1 cellular context compared by ENCODE assay signal in genomic region chr16:4113358-4114256, GRCh38.
A peak's percentile ranks its signal among the peaks of the same experiment; 100 is the strongest.
TF ChIP-seq lines count a peak whose summit lies in the region.

No MANE protein-coding gene starts in this region.

TF ChIP-seq in HepG2, 621 proteins besides CTCF, POLR2A, EP300 and RAD21 (continued from another document and continues in another):
- no peak for TF ChIP-seq CREB3 (CRISPR knock-in tag; IDR thresholded peaks at IDR 0.05)
- peak; percentile 61 for TF ChIP-seq TGIF2 (CRISPR knock-in tag; IDR thresholded peaks at IDR 0.05)
- no peak for TF ChIP-seq ZNF282 (IDR thresholded peaks at IDR 0.05; ENCODE audit: partially characterized antibody)
- no peak for TF ChIP-seq ZBTB3 (CRISPR knock-in tag; IDR thresholded peaks at IDR 0.05; ENCODE audit: borderline replicate concordance, low read depth)
- TF ChIP-seq ZNF746 (CRISPR knock-in tag; IDR thresholded peaks at IDR 0.05): no peak
- TF ChIP-seq IKZF1 (IDR thresholded peaks at IDR 0.05): no peak
- no peak for TF ChIP-seq PAF1 (CRISPR knock-in tag; IDR thresholded peaks at IDR 0.05)
- no peak for TF ChIP-seq GLMP (CRISPR knock-in tag; IDR thresholded peaks at IDR 0.05; ENCODE audit: borderline replicate concordance)
- no peak for TF ChIP-seq ARID3A (IDR thresholded peaks at IDR 0.05; ENCODE audit: low read depth, low read length)
- TF ChIP-seq ZNF749 (CRISPR knock-in tag; IDR thresholded peaks at IDR 0.05; ENCODE audit: borderline replicate concordance): no peak
- TF ChIP-seq ZMYM2 (CRISPR knock-in tag; IDR thresholded peaks at IDR 0.05): no peak
- TF ChIP-seq ZNF205 (CRISPR knock-in tag; IDR thresholded peaks at IDR 0.05): 0 out of 2 replicates have a peak, but pooled peaks have one; percentile 49
- no peak for TF ChIP-seq JUN (CRISPR knock-in tag; IDR thresholded peaks at IDR 0.05)
- TF ChIP-seq, protein P1, sequence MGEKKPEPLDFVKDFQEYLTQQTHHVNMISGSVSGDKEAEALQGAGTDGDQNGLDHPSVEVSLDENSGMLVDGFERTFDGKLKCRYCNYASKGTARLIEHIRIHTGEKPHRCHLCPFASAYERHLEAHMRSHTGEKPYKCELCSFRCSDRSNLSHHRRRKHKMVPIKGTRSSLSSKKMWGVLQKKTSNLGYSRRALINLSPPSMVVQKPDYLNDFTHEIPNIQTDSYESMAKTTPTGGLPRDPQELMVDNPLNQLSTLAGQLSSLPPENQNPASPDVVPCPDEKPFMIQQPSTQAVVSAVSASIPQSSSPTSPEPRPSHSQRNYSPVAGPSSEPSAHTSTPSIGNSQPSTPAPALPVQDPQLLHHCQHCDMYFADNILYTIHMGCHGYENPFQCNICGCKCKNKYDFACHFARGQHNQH (CRISPR knock-in tag; IDR thresholded peaks at IDR 0.05): no peak
- TF ChIP-seq SALL1 (CRISPR knock-in tag; IDR thresholded peaks at IDR 0.05): peak; percentile 64
- no peak for TF ChIP-seq ZNF274 (CRISPR knock-in tag; IDR thresholded peaks at IDR 0.05)
- TF ChIP-seq RELA (CRISPR knock-in tag; IDR thresholded peaks at IDR 0.05): no peak
- no peak for TF ChIP-seq CBX2 (IDR thresholded peaks at IDR 0.05; ENCODE audit: low read depth, low read length)
- no peak for TF ChIP-seq CBX2 (CRISPR knock-in tag; IDR thresholded peaks at IDR 0.05; ENCODE audit: low read depth)
- peak; percentile 96 for TF ChIP-seq RARA (CRISPR knock-in tag; IDR thresholded peaks at IDR 0.05)
- no peak for TF ChIP-seq BCLAF1 (IDR thresholded peaks at IDR 0.05)
- TF ChIP-seq ZNF678 (CRISPR knock-in tag; IDR thresholded peaks at IDR 0.05): no peak
- TF ChIP-seq ZFP62 (CRISPR knock-in tag; IDR thresholded peaks at IDR 0.05): no peak
- TF ChIP-seq ZNF83 (CRISPR knock-in tag; IDR thresholded peaks at IDR 0.05; ENCODE audit: borderline replicate concordance): no peak
- TF ChIP-seq, protein P2, sequence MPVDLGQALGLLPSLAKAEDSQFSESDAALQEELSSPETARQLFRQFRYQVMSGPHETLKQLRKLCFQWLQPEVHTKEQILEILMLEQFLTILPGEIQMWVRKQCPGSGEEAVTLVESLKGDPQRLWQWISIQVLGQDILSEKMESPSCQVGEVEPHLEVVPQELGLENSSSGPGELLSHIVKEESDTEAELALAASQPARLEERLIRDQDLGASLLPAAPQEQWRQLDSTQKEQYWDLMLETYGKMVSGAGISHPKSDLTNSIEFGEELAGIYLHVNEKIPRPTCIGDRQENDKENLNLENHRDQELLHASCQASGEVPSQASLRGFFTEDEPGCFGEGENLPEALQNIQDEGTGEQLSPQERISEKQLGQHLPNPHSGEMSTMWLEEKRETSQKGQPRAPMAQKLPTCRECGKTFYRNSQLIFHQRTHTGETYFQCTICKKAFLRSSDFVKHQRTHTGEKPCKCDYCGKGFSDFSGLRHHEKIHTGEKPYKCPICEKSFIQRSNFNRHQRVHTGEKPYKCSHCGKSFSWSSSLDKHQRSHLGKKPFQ (CRISPR knock-in tag; IDR thresholded peaks at IDR 0.05; ENCODE audit: insufficient replicate concordance): peak; percentile 98
- TF ChIP-seq PHF8 (CRISPR knock-in tag; IDR thresholded peaks at IDR 0.05): no peak
- TF ChIP-seq YEATS4 (CRISPR knock-in tag; IDR thresholded peaks at IDR 0.05; ENCODE audit: borderline replicate concordance): peak; percentile 58; the same call in 1 of the 2 replicates
- no peak for TF ChIP-seq ZNF24 (IDR thresholded peaks at IDR 0.05)
- TF ChIP-seq, protein P3, sequence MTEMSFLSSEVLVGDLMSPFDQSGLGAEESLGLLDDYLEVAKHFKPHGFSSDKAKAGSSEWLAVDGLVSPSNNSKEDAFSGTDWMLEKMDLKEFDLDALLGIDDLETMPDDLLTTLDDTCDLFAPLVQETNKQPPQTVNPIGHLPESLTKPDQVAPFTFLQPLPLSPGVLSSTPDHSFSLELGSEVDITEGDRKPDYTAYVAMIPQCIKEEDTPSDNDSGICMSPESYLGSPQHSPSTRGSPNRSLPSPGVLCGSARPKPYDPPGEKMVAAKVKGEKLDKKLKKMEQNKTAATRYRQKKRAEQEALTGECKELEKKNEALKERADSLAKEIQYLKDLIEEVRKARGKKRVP (CRISPR knock-in tag; IDR thresholded peaks at IDR 0.05): no peak
- no peak for TF ChIP-seq NR3C1 (CRISPR knock-in tag; IDR thresholded peaks at IDR 0.05)
- TF ChIP-seq, protein P4, sequence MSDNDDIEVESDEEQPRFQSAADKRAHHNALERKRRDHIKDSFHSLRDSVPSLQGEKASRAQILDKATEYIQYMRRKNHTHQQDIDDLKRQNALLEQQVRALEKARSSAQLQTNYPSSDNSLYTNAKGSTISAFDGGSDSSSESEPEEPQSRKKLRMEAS (IDR thresholded peaks at IDR 0.05): peak; percentile 27; the same call in 1 of the 2 replicates
- TF ChIP-seq ZC3H13 (CRISPR knock-in tag; IDR thresholded peaks at IDR 0.05): no peak
- no peak for TF ChIP-seq KLF12 (CRISPR knock-in tag; IDR thresholded peaks at IDR 0.05; ENCODE audit: borderline replicate concordance)
- peak; percentile 85 for TF ChIP-seq KMT2A (CRISPR knock-in tag; IDR thresholded peaks at IDR 0.05)
- TF ChIP-seq MTF2 (CRISPR knock-in tag; IDR thresholded peaks at IDR 0.05; ENCODE audit: borderline replicate concordance): no peak
- no peak for TF ChIP-seq CC2D1A (CRISPR knock-in tag; IDR thresholded peaks at IDR 0.05)
- no peak for TF ChIP-seq ZFP90 (CRISPR knock-in tag; IDR thresholded peaks at IDR 0.05; ENCODE audit: borderline replicate concordance)
- TF ChIP-seq, protein P5, sequence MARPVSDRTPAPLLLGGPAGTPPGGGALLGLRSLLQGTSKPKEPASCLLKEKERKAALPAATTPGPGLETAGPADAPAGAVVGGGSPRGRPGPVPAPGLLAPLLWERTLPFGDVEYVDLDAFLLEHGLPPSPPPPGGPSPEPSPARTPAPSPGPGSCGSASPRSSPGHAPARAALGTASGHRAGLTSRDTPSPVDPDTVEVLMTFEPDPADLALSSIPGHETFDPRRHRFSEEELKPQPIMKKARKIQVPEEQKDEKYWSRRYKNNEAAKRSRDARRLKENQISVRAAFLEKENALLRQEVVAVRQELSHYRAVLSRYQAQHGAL (CRISPR knock-in tag; IDR thresholded peaks at IDR 0.05; ENCODE audit: not compliant biosample characterization): no peak
- TF ChIP-seq ZNF816 (CRISPR knock-in tag; IDR thresholded peaks at IDR 0.05; ENCODE audit: borderline replicate concordance): no peak
- 0 out of 2 replicates have a peak, but pooled peaks have one; percentile 26 for TF ChIP-seq TARDBP (CRISPR knock-in tag; IDR thresholded peaks at IDR 0.05)
- no peak for TF ChIP-seq MAFG (CRISPR knock-in tag; IDR thresholded peaks at IDR 0.05)
- TF ChIP-seq MAF1 (CRISPR knock-in tag; IDR thresholded peaks at IDR 0.05; ENCODE audit: borderline replicate concordance): no peak
- TF ChIP-seq, protein P6, sequence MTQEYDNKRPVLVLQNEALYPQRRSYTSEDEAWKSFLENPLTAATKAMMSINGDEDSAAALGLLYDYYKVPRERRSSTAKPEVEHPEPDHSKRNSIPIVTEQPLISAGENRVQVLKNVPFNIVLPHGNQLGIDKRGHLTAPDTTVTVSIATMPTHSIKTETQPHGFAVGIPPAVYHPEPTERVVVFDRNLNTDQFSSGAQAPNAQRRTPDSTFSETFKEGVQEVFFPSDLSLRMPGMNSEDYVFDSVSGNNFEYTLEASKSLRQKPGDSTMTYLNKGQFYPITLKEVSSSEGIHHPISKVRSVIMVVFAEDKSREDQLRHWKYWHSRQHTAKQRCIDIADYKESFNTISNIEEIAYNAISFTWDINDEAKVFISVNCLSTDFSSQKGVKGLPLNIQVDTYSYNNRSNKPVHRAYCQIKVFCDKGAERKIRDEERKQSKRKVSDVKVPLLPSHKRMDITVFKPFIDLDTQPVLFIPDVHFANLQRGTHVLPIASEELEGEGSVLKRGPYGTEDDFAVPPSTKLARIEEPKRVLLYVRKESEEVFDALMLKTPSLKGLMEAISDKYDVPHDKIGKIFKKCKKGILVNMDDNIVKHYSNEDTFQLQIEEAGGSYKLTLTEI (CRISPR knock-in tag; conservative IDR thresholded peaks at IDR 0.05): no peak
- TF ChIP-seq ZNF276 (CRISPR knock-in tag; IDR thresholded peaks at IDR 0.05; ENCODE audit: low read depth): no peak
- TF ChIP-seq AHR (CRISPR knock-in tag; IDR thresholded peaks at IDR 0.05): no peak
- TF ChIP-seq, protein P7, sequence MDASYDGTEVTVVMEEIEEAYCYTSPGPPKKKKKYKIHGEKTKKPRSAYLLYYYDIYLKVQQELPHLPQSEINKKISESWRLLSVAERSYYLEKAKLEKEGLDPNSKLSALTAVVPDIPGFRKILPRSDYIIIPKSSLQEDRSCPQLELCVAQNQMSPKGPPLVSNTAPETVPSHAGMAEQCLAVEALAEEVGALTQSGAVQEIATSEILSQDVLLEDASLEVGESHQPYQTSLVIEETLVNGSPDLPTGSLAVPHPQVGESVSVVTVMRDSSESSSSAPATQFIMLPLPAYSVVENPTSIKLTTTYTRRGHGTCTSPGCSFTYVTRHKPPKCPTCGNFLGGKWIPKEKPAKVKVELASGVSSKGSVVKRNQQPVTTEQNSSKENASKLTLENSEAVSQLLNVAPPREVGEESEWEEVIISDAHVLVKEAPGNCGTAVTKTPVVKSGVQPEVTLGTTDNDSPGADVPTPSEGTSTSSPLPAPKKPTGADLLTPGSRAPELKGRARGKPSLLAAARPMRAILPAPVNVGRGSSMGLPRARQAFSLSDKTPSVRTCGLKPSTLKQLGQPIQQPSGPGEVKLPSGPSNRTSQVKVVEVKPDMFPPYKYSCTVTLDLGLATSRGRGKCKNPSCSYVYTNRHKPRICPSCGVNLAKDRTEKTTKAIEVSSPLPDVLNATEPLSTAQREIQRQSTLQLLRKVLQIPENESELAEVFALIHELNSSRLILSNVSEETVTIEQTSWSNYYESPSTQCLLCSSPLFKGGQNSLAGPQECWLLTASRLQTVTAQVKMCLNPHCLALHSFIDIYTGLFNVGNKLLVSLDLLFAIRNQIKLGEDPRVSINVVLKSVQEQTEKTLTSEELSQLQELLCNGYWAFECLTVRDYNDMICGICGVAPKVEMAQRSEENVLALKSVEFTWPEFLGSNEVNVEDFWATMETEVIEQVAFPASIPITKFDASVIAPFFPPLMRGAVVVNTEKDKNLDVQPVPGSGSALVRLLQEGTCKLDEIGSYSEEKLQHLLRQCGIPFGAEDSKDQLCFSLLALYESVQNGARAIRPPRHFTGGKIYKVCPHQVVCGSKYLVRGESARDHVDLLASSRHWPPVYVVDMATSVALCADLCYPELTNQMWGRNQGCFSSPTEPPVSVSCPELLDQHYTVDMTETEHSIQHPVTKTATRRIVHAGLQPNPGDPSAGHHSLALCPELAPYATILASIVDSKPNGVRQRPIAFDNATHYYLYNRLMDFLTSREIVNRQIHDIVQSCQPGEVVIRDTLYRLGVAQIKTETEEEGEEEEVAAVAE (CRISPR knock-in tag; IDR thresholded peaks at IDR 0.05; ENCODE audit: borderline replicate concordance): no peak
- TF ChIP-seq EED (CRISPR knock-in tag; IDR thresholded peaks at IDR 0.05): no peak
